In the genomic region with DNA sequence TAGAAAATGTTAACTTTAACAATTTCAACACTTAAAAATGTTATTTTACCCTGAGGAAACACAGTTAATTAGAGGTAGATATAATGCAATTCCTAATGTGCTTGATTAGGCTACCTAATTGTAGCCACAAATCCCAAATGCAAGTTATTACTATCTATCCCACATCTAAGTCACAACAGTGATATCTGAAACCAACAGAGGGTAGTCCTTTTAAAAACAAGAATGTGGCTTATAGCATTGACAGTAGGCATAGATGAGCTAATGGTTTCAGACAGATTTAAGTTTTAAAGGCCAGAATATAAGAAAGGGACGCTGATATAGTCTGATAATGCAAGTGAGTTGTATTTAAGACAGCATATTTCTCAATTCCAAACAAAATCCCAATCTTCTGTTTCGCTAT, we compare ENCODE assay signal across 27 cellular contexts. TPM values are rescaled to one million over a fixed set of nuclear protein-coding genes. Genes with fewer than 3 reads are reported as not detected.
DNase-seq lines count a peak whose midpoint lies in the region; ATAC-seq, FAIRE-seq and TF ChIP-seq lines count a peak whose summit lies in the region.
"Had no signal": no experiment of that assay in that cellular context is flagged by ENCODE, and none has a peak within 500 bp of the region (broad histone marks: within the 10 kb centered on the region; RNA-seq: fewer than 3 reads in every experiment).

No MANE protein-coding gene starts in this region.

- POLR2A ChIA-PET in WTC11 (lab: Charles Lee): no interaction called here
- POLR2A ChIA-PET in naive thymus-derived CD8-positive, alpha-beta T cell (lab: Charles Lee): no interaction called here

- no peak for TF ChIP-seq CTCF in D721Med (IDR thresholded peaks at IDR 0.05; ENCODE audit: insufficient read depth, missing control alignments)
- no peak for TF ChIP-seq CTCF in WTC11 (IDR thresholded peaks at IDR 0.05)

- DNase-seq in CD4-positive, CD25-positive, alpha-beta regulatory T cell: no peak
- DNase-seq in D721Med (ENCODE audit: insufficient read length, low spot score): no peak
- no peak for DNase-seq in WTC11 (ENCODE audit: low spot score)
- no peak for DNase-seq in naive thymus-derived CD8-positive, alpha-beta T cell
- DNase-seq in NCI-H1105 (lab: John Stamatoyannopoulos, UW): no peak
- DNase-seq: Caco-2; CD4-positive, alpha-beta memory T cell; DMS 273 treated with DMSO at 0.1 percent for 48 hours; DMS79; EL; GDM1; HCEC 1CT; NCI-H1092; NCI-H1436; NCI-H187; NCI-H2171 treated with DMSO at 0.1 percent for 48 hours; NCI-H524 treated with DMSO at 0.1 percent for 48 hours; NCI-H774; SIG-M5 had no signal

- no peaks in the 10 kb centered on the region for H3K4me1 ChIP-seq in CD4-positive, CD25-positive, alpha-beta regulatory T cell (ENCODE audit: control insufficient read depth, insufficient read depth, low read length, poor library complexity, severe bottlenecking)
- H3K4me1 ChIP-seq: BLaER1, Caco-2 had no signal

- no peaks in the 10 kb centered on the region for H3K27me3 ChIP-seq in CD4-positive, CD25-positive, alpha-beta regulatory T cell (ENCODE audit: control insufficient read depth, insufficient read depth, low read length)
- H3K27me3 ChIP-seq: BLaER1 had no signal

- CTCF ChIA-PET in WTC11 (lab: Charles Lee): interaction anchor here (1.4 to 1.8 kb wide), 2 partner anchors 10 to 230 kb away, joined by 4 to 5 read pairs; no protein-coding TSS in a partner anchor

- H3K9me3 Mint-ChIP-seq in CD4-positive, CD25-positive, alpha-beta regulatory T cell: peaks cover 0 to 24% (median 12%) of the 10 kb centered on the region in 7 donors
- H3K9me3 Mint-ChIP-seq in WTC11: peaks cover 29% of the 10 kb centered on the region
- H3K9me3 Mint-ChIP-seq in naive thymus-derived CD8-positive, alpha-beta T cell: peaks cover 6 to 37% (median 18%) of the 10 kb centered on the region in 9 donors

- FAIRE-seq in D721Med (lab: Jason Lieb, UNC): peak; percentile 32
- FAIRE-seq: H1, RCC 7860 had no signal

- no peak overlapping the region for H3K4me3 Mint-ChIP-seq in CD4-positive, CD25-positive, alpha-beta regulatory T cell
- H3K4me3 Mint-ChIP-seq in WTC11: peak overlapping the region; percentile 35
- H3K4me3 Mint-ChIP-seq in naive thymus-derived CD8-positive, alpha-beta T cell: no peak overlapping the region
- H3K4me3 Mint-ChIP-seq: CD4-positive, alpha-beta memory T cell had no signal

- H3K36me3 Mint-ChIP-seq in CD4-positive, CD25-positive, alpha-beta regulatory T cell: peaks cover 22% of the 10 kb centered on the region
- peaks cover 30% of the 10 kb centered on the region for H3K36me3 Mint-ChIP-seq in WTC11
- peaks cover 23 to 30% (median 30%) of the 10 kb centered on the region in 3 donors for H3K36me3 Mint-ChIP-seq in naive thymus-derived CD8-positive, alpha-beta T cell

- peaks cover 25% of the 10 kb centered on the region for H3K36me3 ChIP-seq in CD4-positive, CD25-positive, alpha-beta regulatory T cell (ENCODE audit: control insufficient read depth, insufficient read depth, low read length)

- peaks cover 12 to 25% (median 22%) of the 10 kb centered on the region in 4 donors for H3K4me1 Mint-ChIP-seq in CD4-positive, CD25-positive, alpha-beta regulatory T cell
- H3K4me1 Mint-ChIP-seq in WTC11: peaks cover 3% of the 10 kb centered on the region
- H3K4me1 Mint-ChIP-seq in naive thymus-derived CD8-positive, alpha-beta T cell: peaks cover 4 to 23% (median 12%) of the 10 kb centered on the region in 4 donors

- no peaks in the 10 kb centered on the region for H3K27me3 Mint-ChIP-seq in CD4-positive, CD25-positive, alpha-beta regulatory T cell
- peaks cover 2% of the 10 kb centered on the region; the same call in 1 of the 2 replicates for H3K27me3 Mint-ChIP-seq in WTC11 (ENCODE audit: low read depth)
- H3K27me3 Mint-ChIP-seq in naive thymus-derived CD8-positive, alpha-beta T cell: no peaks in the 10 kb centered on the region
- H3K27me3 Mint-ChIP-seq: CD4-positive, alpha-beta memory T cell had no signal

- peaks cover 23 to 25% of the 10 kb centered on the region in 2 experiments for H3K9me3 ChIP-seq in CD4-positive, CD25-positive, alpha-beta regulatory T cell (ENCODE audit: control insufficient read depth in 2 of 2, low read length in 2 of 2)
- H3K9me3 ChIP-seq: Caco-2 had no signal

- no peak overlapping the region for H3K27ac ChIP-seq in CD4-positive, CD25-positive, alpha-beta regulatory T cell (ENCODE audit: insufficient read depth, low read length, poor library complexity, severe bottlenecking)
- H3K27ac ChIP-seq: BLaER1, SK-N-MC had no signal

- H3K4me3 ChIP-seq in CD4-positive, CD25-positive, alpha-beta regulatory T cell (ENCODE audit: low read depth, low read length): no peak overlapping the region
- H3K4me3 ChIP-seq: BLaER1, SK-N-MC had no signal

- H3K27ac Mint-ChIP-seq in CD4-positive, CD25-positive, alpha-beta regulatory T cell: peak overlapping the region in 2 of 3 donors; percentile 22 to 46
- no peak overlapping the region for H3K27ac Mint-ChIP-seq in WTC11
- H3K27ac Mint-ChIP-seq in naive thymus-derived CD8-positive, alpha-beta T cell: peak overlapping the region in 7 of 10 donors; percentile 1 to 80 (median 26)

- no peak for ATAC-seq in CD4-positive, CD25-positive, alpha-beta regulatory T cell (ENCODE audit: low read depth in 2 of 2)
- ATAC-seq in WTC11: no peak
- no peak for ATAC-seq in naive thymus-derived CD8-positive, alpha-beta T cell
- no peak for ATAC-seq in GM21529 (IDR thresholded peaks at IDR 0.05; ENCODE audit: unreplicated experiment)
- no peak for ATAC-seq in HG02840 (IDR thresholded peaks at IDR 0.05; ENCODE audit: low FRiP score, unreplicated experiment)
- ATAC-seq in GM19467 (IDR thresholded peaks at IDR 0.05; ENCODE audit: unreplicated experiment): no peak

TF ChIP-seq in WTC11, 78 proteins besides CTCF, POLR2A, EP300 and RAD21:
- TF ChIP-seq ATF1 (CRISPR knock-in tag; IDR thresholded peaks at IDR 0.05) (no peak), ZBTB21 (CRISPR knock-in tag; IDR thresholded peaks at IDR 0.05; ENCODE audit: borderline replicate concordance) (no peak), SMAD3 (CRISPR knock-in tag; IDR thresholded peaks at IDR 0.05; ENCODE audit: borderline replicate concordance) (no peak), NFYB (CRISPR knock-in tag; conservative IDR thresholded peaks at IDR 0.05; ENCODE audit: low read depth) (no peak)
- TF ChIP-seq, protein P1, sequence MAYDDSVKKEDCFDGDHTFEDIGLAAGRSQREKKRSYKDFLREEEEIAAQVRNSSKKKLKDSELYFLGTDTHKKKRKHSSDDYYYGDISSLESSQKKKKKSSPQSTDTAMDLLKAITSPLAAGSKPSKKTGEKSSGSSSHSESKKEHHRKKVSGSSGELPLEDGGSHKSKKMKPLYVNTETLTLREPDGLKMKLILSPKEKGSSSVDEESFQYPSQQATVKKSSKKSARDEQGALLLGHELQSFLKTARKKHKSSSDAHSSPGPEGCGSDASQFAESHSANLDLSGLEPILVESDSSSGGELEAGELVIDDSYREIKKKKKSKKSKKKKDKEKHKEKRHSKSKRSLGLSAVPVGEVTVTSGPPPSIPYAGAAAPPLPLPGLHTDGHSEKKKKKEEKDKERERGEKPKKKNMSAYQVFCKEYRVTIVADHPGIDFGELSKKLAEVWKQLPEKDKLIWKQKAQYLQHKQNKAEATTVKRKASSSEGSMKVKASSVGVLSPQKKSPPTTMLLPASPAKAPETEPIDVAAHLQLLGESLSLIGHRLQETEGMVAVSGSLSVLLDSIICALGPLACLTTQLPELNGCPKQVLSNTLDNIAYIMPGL (CRISPR knock-in tag; IDR thresholded peaks at IDR 0.05): no peak

RNA-seq across cellular contexts. Expression of a gene that starts 23.0 kb away (rescaled TPM):
- not detected for total RNA-seq in CD4-positive, CD25-positive, alpha-beta regulatory T cell
- polyA plus RNA-seq in CD4-positive, CD25-positive, alpha-beta regulatory T cell: under 1 TPM; 0.13 to 0.40 (median 0.27) TPM
- total RNA-seq in WTC11 (2021): 0.09 TPM in 1 of 3 replicates, not detected in the others
- total RNA-seq in naive thymus-derived CD8-positive, alpha-beta T cell: not detected
- under 1 TPM; 0.09 to 0.27 (median 0.15) TPM for polyA plus RNA-seq in naive thymus-derived CD8-positive, alpha-beta T cell
- total RNA-seq: Caco-2; CD4-positive, alpha-beta memory T cell; H1; HT-29 had no signal
- polyA plus RNA-seq: H1 had no signal
